Comparison of ENCODE assay signal across 8 cellular contexts in the genomic region with DNA sequence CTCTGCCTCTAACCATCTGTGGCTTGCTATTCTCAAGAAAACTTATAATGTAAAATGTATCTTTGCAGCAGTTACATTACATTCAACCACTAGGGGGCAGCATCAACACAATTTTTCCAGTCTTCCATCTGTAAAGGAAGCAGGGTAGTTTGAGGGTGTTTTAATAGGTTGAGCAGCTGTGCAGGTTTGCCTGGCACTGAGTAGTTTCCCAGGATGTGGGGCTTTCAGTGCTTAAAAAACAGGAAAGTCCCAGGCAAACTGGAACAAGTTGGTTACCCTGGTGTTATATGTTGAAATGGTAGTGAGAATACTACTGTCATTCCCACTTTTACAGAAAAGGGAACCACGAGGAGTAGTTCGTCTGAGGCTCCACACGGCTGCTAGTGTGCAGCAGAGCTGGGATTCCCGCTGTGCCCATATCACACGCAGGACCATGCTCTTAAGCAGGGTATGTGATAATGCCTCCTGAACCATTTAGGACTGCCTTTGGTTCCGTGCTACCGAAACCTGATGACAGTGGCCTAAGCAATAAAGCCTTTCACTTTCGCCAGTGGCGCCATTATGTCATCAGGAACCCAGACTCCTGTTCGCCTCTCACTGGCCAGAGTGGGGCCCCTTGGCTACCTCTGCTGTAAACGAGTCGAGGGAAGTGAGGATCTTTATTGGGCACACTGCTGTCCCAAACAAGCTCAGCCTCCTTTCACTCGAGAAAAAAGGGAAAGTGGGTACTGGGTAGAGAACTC.
DNase-seq lines count a peak whose midpoint lies in the region; ATAC-seq, FAIRE-seq and TF ChIP-seq lines count a peak whose summit lies in the region.

No MANE protein-coding gene starts in this region.

- BruUV-seq in MCF 10A (replicated peaks; lab: Mats Ljungman, UMichigan): no TSS peak

- H3K27ac Mint-ChIP-seq in MCF 10A (ENCODE audit: low read depth, unreplicated experiment): no peak overlapping the region

- POLR2A ChIA-PET in MCF 10A (lab: Yijun Ruan, JAX): interaction anchor here (0.6 to 2.4 kb wide), 5 partner anchors 8 to 151 kb away, joined by 3 to 13 read pairs (median 7); no protein-coding TSS in a partner anchor

- no peaks in the 10 kb centered on the region for H3K9me3 Mint-ChIP-seq in MCF 10A (ENCODE audit: unreplicated experiment)

- CTCF ChIA-PET in MCF 10A (lab: Yijun Ruan, JAX): interaction anchor here (0.6 to 16.8 kb wide), 37 partner anchors 9 to 901 kb away, joined by 3 to 392 read pairs (median 4); partner anchors contain the start of gene PXYLP1

- peak; percentile 62 for TF ChIP-seq CTCF in MCF 10A (IDR thresholded peaks at IDR 0.05; ENCODE audit: unreplicated experiment)

- peak; percentile 96 for FAIRE-seq in islet of Langerhans (lab: Jason Lieb, UNC)

- H3K27me3 Mint-ChIP-seq in MCF 10A (ENCODE audit: insufficient read depth, unreplicated experiment): no peaks in the 10 kb centered on the region

- no peaks in the 10 kb centered on the region for H3K36me3 Mint-ChIP-seq in MCF 10A (ENCODE audit: insufficient read depth, unreplicated experiment)

- DNase-seq in activated gamma-delta T cell treated with Interleukin-2 at 50 U/mL for 16 hours (peak; percentile 65), activated gamma-delta T cell (lab: John Stamatoyannopoulos, UW) (no peak), NCI-H1694 (lab: John Stamatoyannopoulos, UW) (peak; percentile 91), SW 1271 (lab: John Stamatoyannopoulos, UW) (peak; percentile 19 to 72), MCF 10A (ENCODE audit: unreplicated experiment) (peak; percentile 79)
- peak in 2 of 3 experiments; percentile 51 to 64 for DNase-seq in stimulated activated CD4-positive, alpha-beta T cell treated with anti-CD3 and anti-CD28 coated beads, TNF-alpha, amount 100 ng/mL, for 24 hours (ENCODE audit: low read depth in 3 of 3)

- H3K4me1 Mint-ChIP-seq in MCF 10A (ENCODE audit: insufficient read depth, unreplicated experiment): peaks cover 9% of the 10 kb centered on the region

- intact Hi-C loops in MCF 10A (cut with micrococcal nuclease): loop anchor here (1.0 to 5.0 kb wide), 3 partner anchors 71 to 257 kb away; partner anchors contain the start of gene PXYLP1

- peak; percentile 82 for ATAC-seq in HG02798 (IDR thresholded peaks at IDR 0.05; ENCODE audit: poor library complexity, unreplicated experiment)

- H3K4me3 Mint-ChIP-seq in MCF 10A (ENCODE audit: unreplicated experiment): no peak overlapping the region
